In the genomic region with DNA sequence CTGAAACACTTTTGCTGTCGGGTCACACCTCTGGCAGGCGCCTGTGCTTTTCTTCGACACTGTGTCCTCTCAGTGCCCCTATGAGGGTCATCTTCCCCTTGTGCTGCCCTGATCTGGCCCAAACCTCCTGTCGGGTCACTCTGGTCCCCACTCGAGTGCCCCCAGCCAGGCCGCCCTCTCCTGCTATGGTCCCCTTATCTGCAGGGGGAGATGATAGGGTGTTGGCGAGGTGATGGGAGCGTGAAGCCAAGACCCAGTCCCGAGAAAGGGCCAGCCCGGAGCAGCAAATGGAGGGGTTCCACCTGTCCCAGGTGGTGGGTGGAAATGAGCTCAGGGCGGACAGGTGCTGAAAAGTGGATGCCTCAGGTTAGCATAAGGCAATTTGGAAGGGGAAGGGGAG, we compare ENCODE assay signal across 25 cellular contexts.
"Had no signal": no experiment of that assay in that cellular context is flagged by ENCODE, and none has a peak within 500 bp of the region (broad histone marks: within the 10 kb centered on the region; RNA-seq: fewer than 3 reads in every experiment).

No MANE protein-coding gene starts in this region.

- H3K27me3 ChIP-seq: breast epithelium, hepatocyte, thyroid gland, upper lobe of left lung, vagina had no signal

- H3K4me3 ChIP-seq: breast epithelium, hepatocyte, lung, mucosa of descending colon, thyroid gland, upper lobe of left lung, vagina had no signal

- ATAC-seq: activated CD4-positive, CD25-positive, alpha-beta regulatory T cell treated with anti-CD3 and anti-CD28 coated beads, Interleukin-2, amount 50 U/mL, for 24 hours; activated naive CD4-positive, alpha-beta T cell treated with anti-CD3 and anti-CD28 coated beads, Interleukin-2, amount 50 U/mL, for 72 hours; mucosa of descending colon; right cardiac atrium; stimulated activated naive CD8-positive, alpha-beta T cell treated with anti-CD3 and anti-CD28 coated beads, Interleukin-15, amount 100 ng/mL, for 72 hours had no signal

- H3K9ac ChIP-seq: parathyroid adenoma had no signal

- H3K9me3 ChIP-seq: breast epithelium, mucosa of descending colon, thyroid gland, upper lobe of left lung, vagina had no signal

- DNase-seq: activated CD4-positive, alpha-beta memory T cell treated with anti-CD3 and anti-CD28 coated beads, Interleukin-2, amount 10 ng/mL, durations not matched to agents 7 days and 5 days; activated CD4-positive, alpha-beta T cell treated with anti-CD3 and anti-CD28 coated beads for 48 hours; activated CD8-positive, alpha-beta memory T cell treated with anti-CD3 and anti-CD28 coated beads, Interleukin-2, amount 50 U/mL, for 48 hours; activated gamma-delta T cell treated with Interleukin-2 at 50 U/mL for 16 hours; activated T-cell treated with anti-CD3 and anti-CD28 coated beads, Interleukin-2, amount 50 U/mL, for 24 hours; dermis blood vessel endothelial cell; effector CD4-positive, alpha-beta T cell; occipital lobe; stimulated activated CD4-positive, alpha-beta T cell treated with anti-CD3 and anti-CD28 coated beads, Interleukin-2, amount 100 ng/mL, for 48 hours; stimulated activated naive CD8-positive, alpha-beta T cell treated with anti-CD3 and anti-CD28 coated beads, Interleukin-15, amount 100 ng/mL, for 72 hours; substantia nigra; T-helper 9 cell; thyroid gland; upper lobe of left lung had no signal

- H3K27ac Mint-ChIP-seq: activated CD4-positive, alpha-beta memory T cell treated with anti-CD3 and anti-CD28 coated beads, Interleukin-2, amount 10 ng/mL, durations not matched to agents 7 days and 5 days; activated T-cell treated with anti-CD3 and anti-CD28 coated beads, Interleukin-2, amount 50 U/mL, for 24 hours had no signal

- H3K4me1 ChIP-seq: breast epithelium, parathyroid adenoma, thyroid gland, upper lobe of left lung, vagina had no signal

- H3K4me3 Mint-ChIP-seq: activated CD4-positive, alpha-beta memory T cell treated with anti-CD3 and anti-CD28 coated beads, Interleukin-2, amount 10 ng/mL, durations not matched to agents 7 days and 5 days; activated T-cell treated with anti-CD3 and anti-CD28 coated beads, Interleukin-2, amount 50 U/mL, for 24 hours; central memory CD8-positive, alpha-beta T cell; stimulated activated naive CD8-positive, alpha-beta T cell treated with anti-CD3 and anti-CD28 coated beads, Interleukin-15, amount 100 ng/mL, for 72 hours had no signal

- H3K9me3 Mint-ChIP-seq: activated CD4-positive, alpha-beta memory T cell treated with anti-CD3 and anti-CD28 coated beads, Interleukin-2, amount 10 ng/mL, durations not matched to agents 7 days and 5 days; activated naive CD4-positive, alpha-beta T cell treated with anti-CD3 and anti-CD28 coated beads, Interleukin-2, amount 50 U/mL, for 72 hours; activated T-cell treated with anti-CD3 and anti-CD28 coated beads, Interleukin-2, amount 50 U/mL, for 24 hours; central memory CD8-positive, alpha-beta T cell; stimulated activated naive CD8-positive, alpha-beta T cell treated with anti-CD3 and anti-CD28 coated beads, Interleukin-15, amount 100 ng/mL, for 72 hours had no signal

- H3K27me3 Mint-ChIP-seq: activated CD4-positive, alpha-beta memory T cell treated with anti-CD3 and anti-CD28 coated beads, Interleukin-2, amount 10 ng/mL, durations not matched to agents 7 days and 5 days; activated T-cell treated with anti-CD3 and anti-CD28 coated beads, Interleukin-2, amount 50 U/mL, for 24 hours; central memory CD8-positive, alpha-beta T cell; stimulated activated naive CD8-positive, alpha-beta T cell treated with anti-CD3 and anti-CD28 coated beads, Interleukin-15, amount 100 ng/mL, for 72 hours had no signal

- H3K27ac ChIP-seq: breast epithelium, hepatocyte, parathyroid adenoma, thyroid gland, upper lobe of left lung, vagina, VCaP had no signal
